14 cellular contexts compared by ENCODE assay signal in the genomic region with DNA sequence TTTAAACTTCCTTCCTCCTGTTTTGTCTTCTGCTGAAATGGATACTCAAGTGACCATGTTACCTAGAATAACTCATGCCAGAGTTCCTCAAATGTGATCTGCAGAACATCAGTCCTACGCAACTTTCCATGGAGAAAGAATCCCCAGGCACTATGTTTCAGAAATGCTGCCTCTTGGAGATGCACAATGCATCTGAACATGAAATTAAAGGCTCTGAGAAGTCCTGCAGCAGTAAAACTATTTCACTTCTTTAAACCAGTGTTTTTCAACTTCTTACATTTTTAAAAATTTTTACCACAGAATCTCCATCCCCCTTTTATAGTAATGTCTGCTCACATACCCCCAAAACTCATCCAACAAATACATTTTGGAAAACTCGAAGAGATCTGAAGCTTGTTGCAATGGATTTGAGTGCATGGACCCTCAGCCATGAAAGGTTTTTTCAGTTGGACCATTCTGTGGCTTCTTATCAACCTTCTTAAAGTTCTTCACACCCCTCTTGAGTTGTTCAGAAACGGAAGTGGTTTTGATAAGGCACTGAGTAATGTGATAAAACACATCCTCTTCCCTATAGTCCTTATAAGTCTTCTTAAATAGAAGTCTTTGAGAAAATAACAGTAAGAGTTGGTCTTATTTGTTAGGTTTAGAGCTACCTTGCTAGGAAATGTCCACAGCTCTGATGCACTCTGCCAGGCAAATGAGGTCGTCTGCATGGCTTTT.
DNase-seq lines count a peak whose midpoint lies in the region; ATAC-seq, FAIRE-seq and TF ChIP-seq lines count a peak whose summit lies in the region.
"Had no signal": no experiment of that assay in that cellular context is flagged by ENCODE, and none has a peak within 500 bp of the region (broad histone marks: within the 10 kb centered on the region; RNA-seq: fewer than 3 reads in every experiment).

No MANE protein-coding gene starts in this region.

- no peak for FAIRE-seq in RCC 7860 (lab: Jason Lieb, UNC)
- FAIRE-seq: colon had no signal

- no peaks in the 10 kb centered on the region for H3K27me3 Mint-ChIP-seq in CD4-positive, alpha-beta memory T cell

- POLR2A ChIA-PET in CD4-positive, alpha-beta memory T cell (lab: Charles Lee; ENCODE audit: partially characterized antibody): interaction anchor here (0.8 to 1.4 kb wide), 2 partner anchors 16 to 18 kb away, joined by 3 to 5 read pairs; no protein-coding TSS in a partner anchor

- H3K4me3 ChIP-seq in CD4-positive, alpha-beta memory T cell (ENCODE audit: low read length in 2 of 2): no peak overlapping the region
- H3K4me3 ChIP-seq in fibroblast of pulmonary artery (replicated peaks; ENCODE audit: low read depth, low read length) (no peak overlapping the region), mucosa of descending colon (no peak overlapping the region)
- H3K4me3 ChIP-seq: thoracic aorta had no signal

- no peaks in the 10 kb centered on the region for H3K9me3 Mint-ChIP-seq in CD4-positive, alpha-beta memory T cell
- H3K9me3 Mint-ChIP-seq: nephron had no signal

- H3K27ac ChIP-seq in CD4-positive, alpha-beta memory T cell (ENCODE audit: low read depth, low read length): no peak overlapping the region
- H3K27ac ChIP-seq in foreskin keratinocyte: no peak overlapping the region
- H3K27ac ChIP-seq: thoracic aorta, WERI-Rb-1 had no signal

- H3K36me3 Mint-ChIP-seq in CD4-positive, alpha-beta memory T cell: no peaks in the 10 kb centered on the region

- CTCF ChIA-PET in CD4-positive, alpha-beta memory T cell (lab: Charles Lee; ENCODE audit: partially characterized antibody): interaction anchor here (0.9 to 1.3 kb wide), 2 partner anchors 32 to 33 kb away, joined by 3 to 4 read pairs; no protein-coding TSS in a partner anchor

- peak overlapping the region in 6 of 8 donors; percentile 29 to 72 (median 62) for H3K4me3 Mint-ChIP-seq in CD4-positive, alpha-beta memory T cell
- H3K4me3 Mint-ChIP-seq: nephron had no signal

- no peaks in the 10 kb centered on the region for H3K27me3 ChIP-seq in CD4-positive, alpha-beta memory T cell (ENCODE audit: insufficient read depth, low read length)
- no peaks in the 10 kb centered on the region for H3K27me3 ChIP-seq in foreskin keratinocyte

- H3K36me3 ChIP-seq in CD4-positive, alpha-beta memory T cell (ENCODE audit: insufficient read depth, low read length): no peaks in the 10 kb centered on the region
- no peaks in the 10 kb centered on the region for H3K36me3 ChIP-seq in mucosa of descending colon (ENCODE audit: low read depth)
- H3K36me3 ChIP-seq: thoracic aorta, WERI-Rb-1 had no signal

- peaks cover 64% of the 10 kb centered on the region for H3K4me1 ChIP-seq in CD4-positive, alpha-beta memory T cell (ENCODE audit: insufficient read depth, low read length)
- H3K4me1 ChIP-seq in foreskin keratinocyte (no peaks in the 10 kb centered on the region), mucosa of descending colon (ENCODE audit: low read depth) (no peaks in the 10 kb centered on the region)

- TF ChIP-seq CTCF in fibroblast of pulmonary artery (IDR thresholded peaks at IDR 0.05; ENCODE audit: low read length, missing control alignments): no peak
- no peak for TF ChIP-seq CTCF in foreskin keratinocyte (conservative IDR thresholded peaks at IDR 0.05)
- no peak for TF ChIP-seq CTCF in mucosa of descending colon (IDR thresholded peaks at IDR 0.05)

- DNase-seq in CD4-positive, alpha-beta memory T cell: peak in 2 of 5 donors; percentile 27 to 39
- peak; percentile 35 for DNase-seq in RCC 7860 (ENCODE audit: low spot score)
- peak; percentile 7 for DNase-seq in fibroblast of pulmonary artery (ENCODE audit: low read depth)
- DNase-seq in kidney glomerular epithelial cell (lab: John Stamatoyannopoulos, UW): no peak
- DNase-seq in left ventricle myocardium superior: no peak
- DNase-seq in foreskin keratinocyte: no peak
- DNase-seq in mucosa of descending colon: no peak
- DNase-seq: NCI-H1092, NCI-H446 treated with DMSO at 0.1 percent for 48 hours, WERI-Rb-1 had no signal

- ATAC-seq in GM21390 (IDR thresholded peaks at IDR 0.05; ENCODE audit: unreplicated experiment): peak; percentile 41
- no peak for ATAC-seq in left ventricle myocardium superior
- no peak for ATAC-seq in foreskin keratinocyte
- ATAC-seq in mucosa of descending colon: no peak

- peaks cover 41 to 71% (median 59%) of the 10 kb centered on the region in 4 donors for H3K4me1 Mint-ChIP-seq in CD4-positive, alpha-beta memory T cell

- intact Hi-C loops in CD4-positive, alpha-beta memory T cell (cut with micrococcal nuclease): no loop called here
- intact Hi-C loops in left ventricle myocardium superior (cut with micrococcal nuclease): no loop called here
- intact Hi-C loops in mucosa of descending colon (cut with DNase I, micrococcal nuclease): no loop called here

- H3K9me3 ChIP-seq in CD4-positive, alpha-beta memory T cell (ENCODE audit: control insufficient read depth in 1 of 2, low read length in 2 of 2): no peaks in the 10 kb centered on the region
- no peaks in the 10 kb centered on the region for H3K9me3 ChIP-seq in mucosa of descending colon
- H3K9me3 ChIP-seq: thoracic aorta had no signal

- H3K27ac Mint-ChIP-seq in CD4-positive, alpha-beta memory T cell: peak overlapping the region; percentile 62 to 87 (median 78)
- H3K27ac Mint-ChIP-seq: nephron had no signal

Comparison
In these comparisons a context has a peak if more than half of its experiments do, and no peak if none do; other contexts are left out.
1. DNase-seq: peak in RCC 7860 (single experiment) and fibroblast of pulmonary artery (single experiment); none in kidney glomerular epithelial cell (single experiment), left ventricle myocardium superior (single experiment), foreskin keratinocyte (0 of 2) and mucosa of descending colon (0 of 3).